In the genomic region with DNA sequence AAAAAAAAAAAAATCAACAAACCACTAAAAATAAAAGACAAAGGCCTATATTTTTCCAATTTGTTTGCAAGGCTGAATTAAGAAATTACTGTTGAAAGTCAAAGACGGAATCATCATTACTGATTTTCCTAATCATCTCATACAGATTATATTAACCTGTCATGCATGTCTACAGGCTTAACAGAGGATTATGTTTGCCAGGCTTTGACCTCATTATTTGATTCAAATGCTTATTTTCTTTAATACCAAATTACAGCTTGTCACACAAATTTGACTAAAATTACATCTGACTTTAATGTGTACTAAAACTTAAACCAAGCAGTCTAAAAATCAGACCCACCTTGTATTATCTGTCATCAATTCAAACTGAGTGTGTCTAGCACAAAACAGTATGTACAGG, we compare ENCODE assay signal across 25 cellular contexts.
"Had no signal": no experiment of that assay in that cellular context is flagged by ENCODE, and none has a peak within 500 bp of the region (broad histone marks: within the 10 kb centered on the region; RNA-seq: fewer than 3 reads in every experiment).

No MANE protein-coding gene starts in this region.

- FAIRE-seq: bronchial epithelial cell had no signal

- H3K4me3 Mint-ChIP-seq: activated CD4-positive, alpha-beta memory T cell treated with anti-CD3 and anti-CD28 coated beads, Interleukin-2, amount 10 ng/mL, durations not matched to agents 7 days and 5 days; activated CD4-positive, alpha-beta T cell treated with anti-CD3 and anti-CD28 coated beads for 36 hours; activated naive CD8-positive, alpha-beta T cell treated with anti-CD3 and anti-CD28 coated beads, Interleukin-2, amount 10 ng/mL, durations not matched to agents 7 days and 5 days had no signal

- ATAC-seq: activated CD4-positive, alpha-beta T cell treated with anti-CD3 and anti-CD28 coated beads for 36 hours; Panc1; Right ventricle myocardium inferior had no signal

- H3K9ac ChIP-seq: SK-N-SH had no signal

- H3K4me2 ChIP-seq: SK-N-SH had no signal

- H3K27me3 ChIP-seq: adrenal gland, SJCRH30 had no signal

- H3K9me3 Mint-ChIP-seq: activated CD4-positive, alpha-beta memory T cell treated with anti-CD3 and anti-CD28 coated beads, Interleukin-2, amount 10 ng/mL, durations not matched to agents 7 days and 5 days; activated naive CD8-positive, alpha-beta T cell treated with anti-CD3 and anti-CD28 coated beads, Interleukin-2, amount 10 ng/mL, durations not matched to agents 7 days and 5 days had no signal

- H3K27me3 Mint-ChIP-seq: activated CD4-positive, alpha-beta memory T cell treated with anti-CD3 and anti-CD28 coated beads, Interleukin-2, amount 10 ng/mL, durations not matched to agents 7 days and 5 days; activated CD4-positive, alpha-beta T cell treated with anti-CD3 and anti-CD28 coated beads for 36 hours; activated naive CD8-positive, alpha-beta T cell treated with anti-CD3 and anti-CD28 coated beads, Interleukin-2, amount 10 ng/mL, durations not matched to agents 7 days and 5 days had no signal

- H3K27ac ChIP-seq: adrenal gland, SJCRH30, VCaP had no signal

- H3K4me3 ChIP-seq: adrenal gland, SJCRH30 had no signal

- DNase-seq: activated CD4-positive, alpha-beta memory T cell treated with anti-CD3 and anti-CD28 coated beads, Interleukin-2, amount 10 ng/mL, durations not matched to agents 7 days and 5 days; activated CD4-positive, alpha-beta T cell treated with anti-CD3 and anti-CD28 coated beads for 36 hours; activated CD4-positive, alpha-beta T cell treated with anti-CD3 and anti-CD28 coated beads, Interleukin-2, amount 50 U/mL, for 1 hour; activated naive CD4-positive, alpha-beta T cell treated with anti-CD3 and anti-CD28 coated beads, Interleukin-2, amount 50 U/mL, for 16 hours; activated naive CD8-positive, alpha-beta T cell treated with anti-CD3 and anti-CD28 coated beads, Interleukin-2, amount 10 ng/mL, durations not matched to agents 7 days and 5 days; activated T-cell treated with anti-CD3 and anti-CD28 coated beads for 4 hours; adrenal gland; anterior cingulate cortex; central memory CD4-positive, alpha-beta T cell; NCI-H1105 treated with DMSO at 0.1 percent for 48 hours; NCI-H1436 treated with DMSO at 0.1 percent for 48 hours; NCI-H187; NCI-H2081 treated with DMSO at 0.1 percent for 48 hours; NCI-H446; NCI-H524; NCI-H748 treated with DMSO at 0.1 percent for 48 hours; OCI-M1; RPMI8226; SJCRH30; SK-N-SH; T-helper 1 cell had no signal

- H3K9me2 ChIP-seq: SK-N-SH had no signal

- H3K9me3 ChIP-seq: adrenal gland, SJCRH30, SK-N-SH had no signal

- H3K27ac Mint-ChIP-seq: activated CD4-positive, alpha-beta memory T cell treated with anti-CD3 and anti-CD28 coated beads, Interleukin-2, amount 10 ng/mL, durations not matched to agents 7 days and 5 days; activated naive CD8-positive, alpha-beta T cell treated with anti-CD3 and anti-CD28 coated beads, Interleukin-2, amount 10 ng/mL, durations not matched to agents 7 days and 5 days had no signal
